Comparison of ENCODE assay signal across 1 cellular context in the genomic region with DNA sequence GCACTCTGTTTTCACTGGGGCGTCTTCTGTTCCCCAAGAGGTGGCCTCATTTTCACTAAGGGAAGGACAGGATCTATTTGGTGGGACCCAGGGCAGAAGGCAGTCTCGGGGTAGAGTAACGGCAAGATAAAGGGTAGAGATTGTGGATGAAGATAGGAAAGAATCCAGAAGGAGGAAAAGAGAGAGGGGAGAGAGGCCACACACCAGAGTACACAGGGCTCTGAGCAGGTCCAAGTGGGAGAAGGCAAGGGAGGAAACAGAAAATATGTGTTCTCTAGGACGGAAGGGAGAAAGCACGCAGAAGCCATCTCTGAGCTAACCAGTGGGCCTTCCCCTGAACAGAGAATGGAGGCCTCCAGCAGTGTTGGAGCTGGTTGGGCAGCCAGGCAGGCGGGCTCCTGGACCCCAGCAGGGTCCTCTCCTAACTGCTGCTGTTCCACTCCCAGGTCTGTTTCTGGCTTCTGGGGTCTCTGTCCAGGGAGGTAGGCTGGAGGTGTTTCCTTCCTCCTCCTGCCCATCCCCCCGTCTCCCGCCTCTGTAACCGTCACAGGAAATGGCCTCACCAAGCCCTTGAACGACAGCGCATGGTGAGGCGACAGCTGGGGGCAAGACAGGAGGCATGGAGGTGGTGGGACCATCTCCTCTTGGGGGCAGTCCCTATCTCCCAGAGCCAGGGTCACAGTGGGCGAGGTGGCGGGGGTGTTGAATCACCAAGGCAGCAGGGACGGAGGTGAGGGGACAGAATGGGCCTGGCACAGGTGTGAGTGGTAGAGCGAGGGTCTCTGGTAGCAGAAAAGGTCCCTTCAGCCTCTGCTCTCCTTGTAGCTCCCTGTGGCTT.
TF ChIP-seq lines count a peak whose summit lies in the region.

No MANE protein-coding gene starts in this region.

TF ChIP-seq in K562, 482 proteins besides CTCF, POLR2A, EP300 and RAD21 (continued from another document and continues in another):
- TF ChIP-seq CBFA2T3 (IDR thresholded peaks at IDR 0.05) (peak; percentile 11; the same call in 1 of the 2 replicates), TOE1 (IDR thresholded peaks at IDR 0.05; ENCODE audit: borderline replicate concordance) (peak; percentile 16; the same call in 1 of the 2 replicates), TOE1 (CRISPR knock-in tag; IDR thresholded peaks at IDR 0.05; ENCODE audit: borderline replicate concordance, low read depth) (peak; percentile 71; the same call in 1 of the 2 replicates), MCM7 (IDR thresholded peaks at IDR 0.05) (0 out of 4 replicates have a peak, but pooled peaks of 1 of the 2 experiments have one; percentile 75), EP400 (IDR thresholded peaks at IDR 0.05) (peak; percentile 84), ZNF217 (CRISPR knock-in tag; IDR thresholded peaks at IDR 0.05) (no peak), ZNF175 (CRISPR knock-in tag; IDR thresholded peaks at IDR 0.05; ENCODE audit: low read depth) (peak; percentile 96), ZBTB8A (IDR thresholded peaks at IDR 0.05; ENCODE audit: partially characterized antibody) (no peak), RBM15 (IDR thresholded peaks at IDR 0.05; ENCODE audit: insufficient read depth, low read length) (no peak), CHD1 (IDR thresholded peaks at IDR 0.05; ENCODE audit: low read length) (peak; percentile 83), ZNF830 (CRISPR knock-in tag; IDR thresholded peaks at IDR 0.05) (peak; percentile 48; the same call in 1 of the 2 replicates), CAMTA2 (CRISPR knock-in tag; conservative IDR thresholded peaks at IDR 0.05) (peak; percentile 87; the same call in 1 of the 2 replicates), RHOXF2B (CRISPR knock-in tag; conservative IDR thresholded peaks at IDR 0.05) (no peak), TRIM28 (IDR thresholded peaks at IDR 0.05) (peak; percentile 58; the same call in 1 of the 2 replicates), ZNF41 (CRISPR knock-in tag; conservative IDR thresholded peaks at IDR 0.05) (peak; percentile 2; the same call in 1 of the 2 replicates), CC2D1A (IDR thresholded peaks at IDR 0.05) (0 out of 2 replicates have a peak, but pooled peaks have one; percentile 14), ILK (tag; IDR thresholded peaks at IDR 0.05; ENCODE audit: borderline replicate concordance, low read depth) (0 out of 2 replicates have a peak, but pooled peaks have one; percentile 20), ETV6 (IDR thresholded peaks at IDR 0.05; ENCODE audit: borderline replicate concordance in 1 of 2, low read depth in 2 of 2, low read length in 1 of 2) (no peak; a peak in 1 of 4 replicates), ETV6 (CRISPR knock-in tag; IDR thresholded peaks at IDR 0.05; ENCODE audit: borderline replicate concordance) (no peak), PHF8 (IDR thresholded peaks at IDR 0.05; ENCODE audit: borderline replicate concordance, low read length) (peak; percentile 46; the same call in 1 of the 2 replicates), MAFG (tag; conservative IDR thresholded peaks at IDR 0.05) (no peak), FOXK2 (conservative IDR thresholded peaks at IDR 0.05 in 1 of 2, IDR thresholded peaks at IDR 0.05 in 1 of 2; ENCODE audit: low read depth in 2 of 2) (peak; percentile 43 to 46; a peak in 3 of 4 replicates), ERF (CRISPR knock-in tag; IDR thresholded peaks at IDR 0.05) (peak; percentile 92; the same call in 1 of the 2 replicates), RFX7 (CRISPR knock-in tag; IDR thresholded peaks at IDR 0.05) (0 out of 2 replicates have a peak, but pooled peaks have one; percentile 14)
- TF ChIP-seq, protein P1, sequence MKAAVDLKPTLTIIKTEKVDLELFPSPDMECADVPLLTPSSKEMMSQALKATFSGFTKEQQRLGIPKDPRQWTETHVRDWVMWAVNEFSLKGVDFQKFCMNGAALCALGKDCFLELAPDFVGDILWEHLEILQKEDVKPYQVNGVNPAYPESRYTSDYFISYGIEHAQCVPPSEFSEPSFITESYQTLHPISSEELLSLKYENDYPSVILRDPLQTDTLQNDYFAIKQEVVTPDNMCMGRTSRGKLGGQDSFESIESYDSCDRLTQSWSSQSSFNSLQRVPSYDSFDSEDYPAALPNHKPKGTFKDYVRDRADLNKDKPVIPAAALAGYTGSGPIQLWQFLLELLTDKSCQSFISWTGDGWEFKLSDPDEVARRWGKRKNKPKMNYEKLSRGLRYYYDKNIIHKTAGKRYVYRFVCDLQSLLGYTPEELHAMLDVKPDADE (conservative IDR thresholded peaks at IDR 0.05; ENCODE audit: control insufficient read depth, low read depth, low read length): peak; percentile 81
- TF ChIP-seq, protein P2, sequence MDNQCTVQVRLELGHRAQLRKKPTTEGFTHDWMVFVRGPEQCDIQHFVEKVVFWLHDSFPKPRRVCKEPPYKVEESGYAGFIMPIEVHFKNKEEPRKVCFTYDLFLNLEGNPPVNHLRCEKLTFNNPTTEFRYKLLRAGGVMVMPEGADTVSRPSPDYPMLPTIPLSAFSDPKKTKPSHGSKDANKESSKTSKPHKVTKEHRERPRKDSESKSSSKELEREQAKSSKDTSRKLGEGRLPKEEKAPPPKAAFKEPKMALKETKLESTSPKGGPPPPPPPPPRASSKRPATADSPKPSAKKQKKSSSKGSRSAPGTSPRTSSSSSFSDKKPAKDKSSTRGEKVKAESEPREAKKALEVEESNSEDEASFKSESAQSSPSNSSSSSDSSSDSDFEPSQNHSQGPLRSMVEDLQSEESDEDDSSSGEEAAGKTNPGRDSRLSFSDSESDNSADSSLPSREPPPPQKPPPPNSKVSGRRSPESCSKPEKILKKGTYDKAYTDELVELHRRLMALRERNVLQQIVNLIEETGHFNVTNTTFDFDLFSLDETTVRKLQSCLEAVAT (IDR thresholded peaks at IDR 0.05): peak; percentile 74 to 92; a peak in 3 of 4 replicates
- TF ChIP-seq, protein P3, sequence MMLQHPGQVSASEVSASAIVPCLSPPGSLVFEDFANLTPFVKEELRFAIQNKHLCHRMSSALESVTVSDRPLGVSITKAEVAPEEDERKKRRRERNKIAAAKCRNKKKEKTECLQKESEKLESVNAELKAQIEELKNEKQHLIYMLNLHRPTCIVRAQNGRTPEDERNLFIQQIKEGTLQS (IDR thresholded peaks at IDR 0.05): peak; percentile 58
- TF ChIP-seq, protein P3 (CRISPR knock-in tag; conservative IDR thresholded peaks at IDR 0.05): no peak
- TF ChIP-seq, protein P4, sequence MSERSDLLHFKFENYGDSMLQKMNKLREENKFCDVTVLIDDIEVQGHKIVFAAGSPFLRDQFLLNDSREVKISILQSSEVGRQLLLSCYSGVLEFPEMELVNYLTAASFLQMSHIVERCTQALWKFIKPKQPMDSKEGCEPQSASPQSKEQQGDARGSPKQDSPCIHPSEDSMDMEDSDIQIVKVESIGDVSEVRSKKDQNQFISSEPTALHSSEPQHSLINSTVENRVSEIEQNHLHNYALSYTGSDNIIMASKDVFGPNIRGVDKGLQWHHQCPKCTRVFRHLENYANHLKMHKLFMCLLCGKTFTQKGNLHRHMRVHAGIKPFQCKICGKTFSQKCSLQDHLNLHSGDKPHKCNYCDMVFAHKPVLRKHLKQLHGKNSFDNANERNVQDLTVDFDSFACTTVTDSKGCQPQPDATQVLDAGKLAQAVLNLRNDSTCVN (CRISPR knock-in tag; IDR thresholded peaks at IDR 0.05): peak; percentile 98
- TF ChIP-seq, protein P5, sequence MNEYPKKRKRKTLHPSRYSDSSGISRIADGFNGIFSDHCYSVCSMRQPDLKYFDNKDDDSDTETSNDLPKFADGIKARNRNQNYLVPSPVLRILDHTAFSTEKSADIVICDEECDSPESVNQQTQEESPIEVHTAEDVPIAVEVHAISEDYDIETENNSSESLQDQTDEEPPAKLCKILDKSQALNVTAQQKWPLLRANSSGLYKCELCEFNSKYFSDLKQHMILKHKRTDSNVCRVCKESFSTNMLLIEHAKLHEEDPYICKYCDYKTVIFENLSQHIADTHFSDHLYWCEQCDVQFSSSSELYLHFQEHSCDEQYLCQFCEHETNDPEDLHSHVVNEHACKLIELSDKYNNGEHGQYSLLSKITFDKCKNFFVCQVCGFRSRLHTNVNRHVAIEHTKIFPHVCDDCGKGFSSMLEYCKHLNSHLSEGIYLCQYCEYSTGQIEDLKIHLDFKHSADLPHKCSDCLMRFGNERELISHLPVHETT (CRISPR knock-in tag; conservative IDR thresholded peaks at IDR 0.05 in 1 of 2, IDR thresholded peaks at IDR 0.05 in 1 of 2): 0 out of 4 replicates have a peak, but pooled peaks of 1 of the 2 experiments have one; percentile 18
- TF ChIP-seq, protein P6, sequence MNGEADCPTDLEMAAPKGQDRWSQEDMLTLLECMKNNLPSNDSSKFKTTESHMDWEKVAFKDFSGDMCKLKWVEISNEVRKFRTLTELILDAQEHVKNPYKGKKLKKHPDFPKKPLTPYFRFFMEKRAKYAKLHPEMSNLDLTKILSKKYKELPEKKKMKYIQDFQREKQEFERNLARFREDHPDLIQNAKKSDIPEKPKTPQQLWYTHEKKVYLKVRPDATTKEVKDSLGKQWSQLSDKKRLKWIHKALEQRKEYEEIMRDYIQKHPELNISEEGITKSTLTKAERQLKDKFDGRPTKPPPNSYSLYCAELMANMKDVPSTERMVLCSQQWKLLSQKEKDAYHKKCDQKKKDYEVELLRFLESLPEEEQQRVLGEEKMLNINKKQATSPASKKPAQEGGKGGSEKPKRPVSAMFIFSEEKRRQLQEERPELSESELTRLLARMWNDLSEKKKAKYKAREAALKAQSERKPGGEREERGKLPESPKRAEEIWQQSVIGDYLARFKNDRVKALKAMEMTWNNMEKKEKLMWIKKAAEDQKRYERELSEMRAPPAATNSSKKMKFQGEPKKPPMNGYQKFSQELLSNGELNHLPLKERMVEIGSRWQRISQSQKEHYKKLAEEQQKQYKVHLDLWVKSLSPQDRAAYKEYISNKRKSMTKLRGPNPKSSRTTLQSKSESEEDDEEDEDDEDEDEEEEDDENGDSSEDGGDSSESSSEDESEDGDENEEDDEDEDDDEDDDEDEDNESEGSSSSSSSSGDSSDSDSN (IDR thresholded peaks at IDR 0.05; ENCODE audit: borderline replicate concordance in 1 of 2, low read depth in 2 of 2, low read length in 2 of 2): peak in 1 of 2 experiments; percentile 24; a peak in 1 of 4 replicates
- TF ChIP-seq, protein P7, sequence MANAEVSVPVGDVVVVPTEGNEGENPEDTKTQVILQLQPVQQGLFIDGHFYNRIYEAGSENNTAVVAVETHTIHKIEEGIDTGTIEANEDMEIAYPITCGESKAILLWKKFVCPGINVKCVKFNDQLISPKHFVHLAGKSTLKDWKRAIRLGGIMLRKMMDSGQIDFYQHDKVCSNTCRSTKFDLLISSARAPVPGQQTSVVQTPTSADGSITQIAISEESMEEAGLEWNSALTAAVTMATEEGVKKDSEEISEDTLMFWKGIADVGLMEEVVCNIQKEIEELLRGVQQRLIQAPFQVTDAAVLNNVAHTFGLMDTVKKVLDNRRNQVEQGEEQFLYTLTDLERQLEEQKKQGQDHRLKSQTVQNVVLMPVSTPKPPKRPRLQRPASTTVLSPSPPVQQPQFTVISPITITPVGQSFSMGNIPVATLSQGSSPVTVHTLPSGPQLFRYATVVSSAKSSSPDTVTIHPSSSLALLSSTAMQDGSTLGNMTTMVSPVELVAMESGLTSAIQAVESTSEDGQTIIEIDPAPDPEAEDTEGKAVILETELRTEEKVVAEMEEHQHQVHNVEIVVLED (CRISPR knock-in tag; IDR thresholded peaks at IDR 0.05): no peak; the same call in 1 of the 2 replicates
- TF ChIP-seq, protein P8, sequence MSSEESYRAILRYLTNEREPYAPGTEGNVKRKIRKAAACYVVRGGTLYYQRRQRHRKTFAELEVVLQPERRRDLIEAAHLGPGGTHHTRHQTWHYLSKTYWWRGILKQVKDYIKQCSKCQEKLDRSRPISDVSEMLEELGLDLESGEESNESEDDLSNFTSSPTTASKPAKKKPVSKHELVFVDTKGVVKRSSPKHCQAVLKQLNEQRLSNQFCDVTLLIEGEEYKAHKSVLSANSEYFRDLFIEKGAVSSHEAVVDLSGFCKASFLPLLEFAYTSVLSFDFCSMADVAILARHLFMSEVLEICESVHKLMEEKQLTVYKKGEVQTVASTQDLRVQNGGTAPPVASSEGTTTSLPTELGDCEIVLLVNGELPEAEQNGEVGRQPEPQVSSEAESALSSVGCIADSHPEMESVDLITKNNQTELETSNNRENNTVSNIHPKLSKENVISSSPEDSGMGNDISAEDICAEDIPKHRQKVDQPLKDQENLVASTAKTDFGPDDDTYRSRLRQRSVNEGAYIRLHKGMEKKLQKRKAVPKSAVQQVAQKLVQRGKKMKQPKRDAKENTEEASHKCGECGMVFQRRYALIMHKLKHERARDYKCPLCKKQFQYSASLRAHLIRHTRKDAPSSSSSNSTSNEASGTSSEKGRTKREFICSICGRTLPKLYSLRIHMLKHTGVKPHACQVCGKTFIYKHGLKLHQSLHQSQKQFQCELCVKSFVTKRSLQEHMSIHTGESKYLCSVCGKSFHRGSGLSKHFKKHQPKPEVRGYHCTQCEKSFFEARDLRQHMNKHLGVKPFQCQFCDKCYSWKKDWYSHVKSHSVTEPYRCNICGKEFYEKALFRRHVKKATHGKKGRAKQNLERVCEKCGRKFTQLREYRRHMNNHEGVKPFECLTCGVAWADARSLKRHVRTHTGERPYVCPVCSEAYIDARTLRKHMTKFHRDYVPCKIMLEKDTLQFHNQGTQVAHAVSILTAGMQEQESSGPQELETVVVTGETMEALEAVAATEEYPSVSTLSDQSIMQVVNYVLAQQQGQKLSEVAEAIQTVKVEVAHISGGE (CRISPR knock-in tag; IDR thresholded peaks at IDR 0.05): peak in 1 of 3 experiments; percentile 64; a peak in 2 of 6 replicates
- TF ChIP-seq, protein P9, sequence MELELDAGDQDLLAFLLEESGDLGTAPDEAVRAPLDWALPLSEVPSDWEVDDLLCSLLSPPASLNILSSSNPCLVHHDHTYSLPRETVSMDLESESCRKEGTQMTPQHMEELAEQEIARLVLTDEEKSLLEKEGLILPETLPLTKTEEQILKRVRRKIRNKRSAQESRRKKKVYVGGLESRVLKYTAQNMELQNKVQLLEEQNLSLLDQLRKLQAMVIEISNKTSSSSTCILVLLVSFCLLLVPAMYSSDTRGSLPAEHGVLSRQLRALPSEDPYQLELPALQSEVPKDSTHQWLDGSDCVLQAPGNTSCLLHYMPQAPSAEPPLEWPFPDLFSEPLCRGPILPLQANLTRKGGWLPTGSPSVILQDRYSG (tag; conservative IDR thresholded peaks at IDR 0.05; ENCODE audit: low read depth): peak; percentile 27; the same call in 1 of the 2 replicates
- TF ChIP-seq, protein P10, sequence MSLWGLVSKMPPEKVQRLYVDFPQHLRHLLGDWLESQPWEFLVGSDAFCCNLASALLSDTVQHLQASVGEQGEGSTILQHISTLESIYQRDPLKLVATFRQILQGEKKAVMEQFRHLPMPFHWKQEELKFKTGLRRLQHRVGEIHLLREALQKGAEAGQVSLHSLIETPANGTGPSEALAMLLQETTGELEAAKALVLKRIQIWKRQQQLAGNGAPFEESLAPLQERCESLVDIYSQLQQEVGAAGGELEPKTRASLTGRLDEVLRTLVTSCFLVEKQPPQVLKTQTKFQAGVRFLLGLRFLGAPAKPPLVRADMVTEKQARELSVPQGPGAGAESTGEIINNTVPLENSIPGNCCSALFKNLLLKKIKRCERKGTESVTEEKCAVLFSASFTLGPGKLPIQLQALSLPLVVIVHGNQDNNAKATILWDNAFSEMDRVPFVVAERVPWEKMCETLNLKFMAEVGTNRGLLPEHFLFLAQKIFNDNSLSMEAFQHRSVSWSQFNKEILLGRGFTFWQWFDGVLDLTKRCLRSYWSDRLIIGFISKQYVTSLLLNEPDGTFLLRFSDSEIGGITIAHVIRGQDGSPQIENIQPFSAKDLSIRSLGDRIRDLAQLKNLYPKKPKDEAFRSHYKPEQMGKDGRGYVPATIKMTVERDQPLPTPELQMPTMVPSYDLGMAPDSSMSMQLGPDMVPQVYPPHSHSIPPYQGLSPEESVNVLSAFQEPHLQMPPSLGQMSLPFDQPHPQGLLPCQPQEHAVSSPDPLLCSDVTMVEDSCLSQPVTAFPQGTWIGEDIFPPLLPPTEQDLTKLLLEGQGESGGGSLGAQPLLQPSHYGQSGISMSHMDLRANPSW (CRISPR knock-in tag; IDR thresholded peaks at IDR 0.05): no peak
- TF ChIP-seq, protein P11, sequence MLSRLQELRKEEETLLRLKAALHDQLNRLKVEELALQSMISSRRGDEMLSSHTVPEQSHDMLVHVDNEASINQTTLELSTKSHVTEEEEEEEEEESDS (CRISPR knock-in tag; IDR thresholded peaks at IDR 0.05): no peak
